In the genomic region with DNA sequence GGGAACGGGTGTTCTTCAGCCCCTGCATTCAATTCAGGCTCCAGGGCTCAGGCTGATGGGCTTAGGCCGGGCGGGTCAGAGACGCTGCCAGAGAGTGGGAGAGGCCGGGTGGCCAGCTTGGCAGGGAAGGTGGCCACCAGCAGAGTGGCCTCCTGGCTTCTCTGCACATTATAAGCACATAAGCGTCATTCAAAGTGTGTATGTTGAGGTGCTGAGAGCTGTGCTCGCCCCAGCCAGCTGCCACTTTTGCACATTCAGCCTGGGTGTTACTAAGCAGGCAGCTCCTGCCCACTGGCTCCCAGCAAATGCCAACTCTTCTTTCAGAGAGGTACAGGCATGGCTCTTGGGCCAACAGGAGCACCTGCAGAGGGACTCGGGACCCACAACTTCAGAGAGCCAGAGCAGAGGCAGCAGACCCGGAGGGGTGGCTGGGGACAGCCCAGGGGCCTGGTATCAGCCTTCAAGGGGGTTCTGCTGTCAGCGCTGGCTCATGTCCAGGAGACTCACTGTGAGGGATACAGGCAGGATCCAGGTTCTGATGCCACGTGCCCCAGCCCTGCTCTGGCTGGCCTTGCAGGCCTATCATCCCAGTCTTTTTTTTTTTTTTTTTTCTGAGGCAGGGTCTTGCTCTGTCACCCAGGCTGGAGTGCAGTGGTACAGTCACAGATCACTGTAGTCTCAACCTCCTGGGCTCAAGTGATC, we compare ENCODE assay signal across 12 cellular contexts. TPM values are rescaled to one million over a fixed set of nuclear protein-coding genes. Genes with fewer than 3 reads are reported as not detected.
DNase-seq lines count a peak whose midpoint lies in the region; ATAC-seq and TF ChIP-seq lines count a peak whose summit lies in the region.
"Had no signal": no experiment of that assay in that cellular context is flagged by ENCODE, and none has a peak within 500 bp of the region (broad histone marks: within the 10 kb centered on the region; RNA-seq: fewer than 3 reads in every experiment).

No MANE protein-coding gene starts in this region.

- H2BK5ac ChIP-seq in H9 (ENCODE audit: insufficient read length, low read length) = no peak overlapping the region

- H2BK12ac ChIP-seq in H9 (ENCODE audit: insufficient read length, low read depth, low read length) = no peak overlapping the region

- H3K56ac ChIP-seq in H9 (ENCODE audit: insufficient read length, low read depth, low read length) = no peak overlapping the region

- H3K18ac ChIP-seq in H9 (ENCODE audit: insufficient read length, low read depth, low read length) = no peak overlapping the region

- no peak overlapping the region; a peak in 1 of 5 replicates for H3K4me3 Mint-ChIP-seq in H9

- H3K4me3 ChIP-seq in SJCRH30 (no peak overlapping the region), heart left ventricle (no peak overlapping the region), skin epidermis (no peak overlapping the region)

- no peak overlapping the region for H2BK120ac ChIP-seq in H9 (ENCODE audit: low read depth, low read length, poor library complexity, severe bottlenecking)

- no peak for DNase-seq in H9
- DNase-seq in SJCRH30 = no peak
- DNase-seq in heart left ventricle = peak in 1 of 5 donors; percentile 64
- no peak for DNase-seq in Ammon's horn (ENCODE audit: low spot score)
- no peak for DNase-seq in NCI-H1436 treated with DMSO at 0.1 percent for 48 hours (lab: John Stamatoyannopoulos, UW)
- no peak for DNase-seq in activated CD8-positive, alpha-beta memory T cell treated with anti-CD3 and anti-CD28 coated beads for 24 hours
- DNase-seq in stimulated activated CD4-positive, alpha-beta T cell treated with anti-CD3 and anti-CD28 coated beads, Interleukin-4, amount 100 ng/mL, for 24 hours = no peak
- DNase-seq: activated CD8-positive, alpha-beta memory T cell treated with anti-CD3 and anti-CD28 coated beads, Interleukin-2, amount 50 U/mL, for 48 hours; central memory CD4-positive, alpha-beta T cell; DMS79; head of caudate nucleus had no signal

- no peak overlapping the region for H2AFZ ChIP-seq in H9 (ENCODE audit: low read length)

- H3K9me3 Mint-ChIP-seq in H9 = no peaks in the 10 kb centered on the region

- peak overlapping the region; percentile 60; the same call in 1 of the 2 replicates for H3K14ac ChIP-seq in H9 (ENCODE audit: insufficient read depth, low read length)

- no peak overlapping the region for H4K8ac ChIP-seq in H9 (replicated peaks; ENCODE audit: insufficient read length, low read depth, low read length)

- no peaks in the 10 kb centered on the region for H3K79me2 ChIP-seq in H9 (ENCODE audit: insufficient read depth, low read length)

- H3K4ac ChIP-seq in H9 (ENCODE audit: low read depth, low read length) = no peak overlapping the region

- TF ChIP-seq POLR2A in heart left ventricle (IDR thresholded peaks at IDR 0.05) = no peak

- H3K9ac ChIP-seq in H9 (ENCODE audit: extremely low read depth, insufficient read length, low read length) = no peak overlapping the region

- H3K36me3 ChIP-seq in SJCRH30 (no peaks in the 10 kb centered on the region), heart left ventricle (peaks cover 0 to 7% (median 0%) of the 10 kb centered on the region in 9 donors)

- H3K36me3 Mint-ChIP-seq in H9 (ENCODE audit: insufficient read depth in 1 of 3, low read depth in 3 of 3) = peaks cover 8 to 12% (median 9%) of the 10 kb centered on the region in 3 experiments; a peak in 4 of 7 replicates

- no peak overlapping the region for H3T11ph ChIP-seq in H9 (ENCODE audit: low read length)

- H3K79me1 ChIP-seq in H9 (ENCODE audit: insufficient read depth, low read depth, low read length, poor library complexity, severe bottlenecking) = no peaks in the 10 kb centered on the region

- no peak overlapping the region for H4K5ac ChIP-seq in H9 (ENCODE audit: insufficient read length, low read depth, low read length)

- H3K4me1 ChIP-seq in H9 (ENCODE audit: insufficient read depth, low read length) = no peaks in the 10 kb centered on the region; the same call in 1 of the 2 replicates
- H3K4me1 ChIP-seq in SJCRH30 = peaks cover 83% of the 10 kb centered on the region
- H3K4me1 ChIP-seq in heart left ventricle = peaks cover 4 to 97% (median 84%) of the 10 kb centered on the region in 12 donors

- no peak for ATAC-seq in heart left ventricle

- H3K4me2 ChIP-seq in H9 (ENCODE audit: insufficient read depth, insufficient read length, low read length) = no peak overlapping the region

- no peaks in the 10 kb centered on the region for H4K20me1 ChIP-seq in H9 (ENCODE audit: control insufficient read depth, insufficient read depth, insufficient read length)

- no peaks in the 10 kb centered on the region for H3K27me3 Mint-ChIP-seq in H9 (ENCODE audit: low read depth)

- H3K27ac ChIP-seq in H9 (ENCODE audit: insufficient read length, low read depth, low read length) (no peak overlapping the region), SJCRH30 (peak overlapping the region; percentile 79), heart left ventricle (peak overlapping the region in 11 of 12 donors; percentile 76 to 98 (median 91)), skin epidermis (peak overlapping the region in 17 of 21 experiments; percentile 0 to 91 (median 72))

- no peak overlapping the region for H2BK15ac ChIP-seq in H9 (ENCODE audit: low read depth, low read length)

- no CpG with 5 or more reads among the region's 11 CpGs for WGBS in H9 (ENCODE audit: extremely low coverage, insufficient read length, low lambda C conversion rate)
- 52 to 67% (median 58%) methylated on average over 8 to 11 of the region's 11 CpGs for WGBS in heart left ventricle, 4 donors

- H4K91ac ChIP-seq in H9 (ENCODE audit: insufficient read length, low read depth, low read length) = no peak overlapping the region

- peaks cover 27 to 32% of the 10 kb centered on the region in 2 experiments for H3K4me1 Mint-ChIP-seq in H9

- intact Hi-C loops in heart left ventricle (cut with DNase I) = no loop called here

- H3K27me3 ChIP-seq in H9 (ENCODE audit: insufficient read depth, low read length) (no peaks in the 10 kb centered on the region), SJCRH30 (no peaks in the 10 kb centered on the region), heart left ventricle (no peaks in the 10 kb centered on the region)

- no peak overlapping the region for H3K23ac ChIP-seq in H9 (ENCODE audit: insufficient read length, low read depth, low read length)

- no peaks in the 10 kb centered on the region for H3K23me2 ChIP-seq in H9 (ENCODE audit: insufficient read length, low read depth, low read length, poor library complexity, severe bottlenecking)

- H3K27ac Mint-ChIP-seq in H9 = peak overlapping the region; percentile 70 to 83 (median 72); a peak in 3 of 7 replicates

- H3K9me3 ChIP-seq in H9 (ENCODE audit: control insufficient read depth, low read depth, low read length) = no peaks in the 10 kb centered on the region
- no peaks in the 10 kb centered on the region for H3K9me3 ChIP-seq in SJCRH30 (replicated peaks)
- H3K9me3 ChIP-seq in heart left ventricle = no peaks in the 10 kb centered on the region

- H2AK5ac ChIP-seq in H9 (ENCODE audit: insufficient read length, low read length) = no peak overlapping the region

- TF ChIP-seq CTCF in H9 (conservative IDR thresholded peaks at IDR 0.05) = no peak
- TF ChIP-seq CTCF in heart left ventricle (IDR thresholded peaks at IDR 0.05) = no peak

- H2BK20ac ChIP-seq in H9 (ENCODE audit: low read depth, low read length, poor library complexity, severe bottlenecking) = no peak overlapping the region

RNA-seq across cellular contexts. Expression of a gene that starts 8.8 kb away (rescaled TPM):
- 41.0 and 42.5 TPM in 2 replicates for total RNA-seq in H9 (2021)
- total RNA-seq in SJCRH30 (2014; rRNA removed; shearing (Covaris generic)) = 24.6 and 27.4 TPM in 2 replicates
- total RNA-seq in heart left ventricle = 10 to 100 TPM; 51.9 to 90.9 (median 72.2) TPM
- polyA plus RNA-seq in heart left ventricle = 10 to 100 TPM; 58.8 to 97.1 TPM

RNA-seq across cellular contexts. Expression of a gene that starts 48.3 kb away (rescaled TPM):
- total RNA-seq in H9 (2021) (4.2 and 4.4 TPM in 2 replicates), heart left ventricle (1 to 10 TPM in 8 of 9 donors, under 1 TPM in 1; 0.49 to 6.5 (median 2.7) TPM)
- total RNA-seq in SJCRH30 (2014; rRNA removed; shearing (Covaris generic)) = 0.61 and 0.75 TPM in 2 replicates
- 1 to 10 TPM in 1 of 2 donors, under 1 TPM in 1; 0.82 to 2.3 TPM for polyA plus RNA-seq in heart left ventricle
